ENCODE assay signal across 8 cellular contexts in the genomic region with DNA sequence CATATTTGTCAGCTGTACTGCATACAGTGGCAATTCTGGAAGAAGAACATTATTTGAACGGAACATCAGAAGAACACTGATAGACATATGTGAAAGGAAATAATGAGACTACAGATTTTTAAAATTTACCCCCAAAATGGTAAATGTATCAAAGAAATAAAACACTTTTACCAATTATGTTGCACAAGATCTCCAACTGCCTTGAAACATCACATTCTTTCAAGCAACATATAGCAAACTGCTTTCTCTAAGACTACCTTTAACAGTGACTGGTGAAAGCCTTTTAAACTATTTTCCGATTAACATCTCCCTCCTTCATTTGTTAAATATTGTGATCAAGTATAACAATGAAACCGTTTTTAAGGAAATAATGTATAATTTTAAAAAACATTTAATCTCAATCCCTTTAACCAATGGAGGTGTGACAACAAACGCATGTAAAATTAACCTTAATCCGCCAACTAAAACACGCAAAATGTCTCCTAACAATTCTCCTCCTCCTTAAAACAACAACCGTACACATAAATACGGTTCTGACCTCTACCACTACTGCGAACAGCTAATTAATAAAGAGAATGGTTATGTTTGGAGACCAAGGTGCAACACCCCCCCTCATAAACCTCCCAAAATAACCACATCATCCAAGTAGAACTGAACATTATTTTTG. TPM values are rescaled to one million over a fixed set of nuclear protein-coding genes. Genes with fewer than 3 reads are reported as not detected.
DNase-seq lines count a peak whose midpoint lies in the region; ATAC-seq, FAIRE-seq and TF ChIP-seq lines count a peak whose summit lies in the region.

No MANE protein-coding gene starts in this region.

- no peak for TF ChIP-seq CTCF in AG09309 (IDR thresholded peaks at IDR 0.05; ENCODE audit: control insufficient read depth, insufficient read depth, low read depth, low read length, missing control alignments)
- no peak for TF ChIP-seq CTCF in KMS-11 (conservative IDR thresholded peaks at IDR 0.05; ENCODE audit: low read depth, low read length)
- no peak for TF ChIP-seq CTCF in chondrocyte (IDR thresholded peaks at IDR 0.05)

- ATAC-seq in HG03378 (IDR thresholded peaks at IDR 0.05; ENCODE audit: unreplicated experiment) = no peak

- no peaks in the 10 kb centered on the region for H3K9me3 Mint-ChIP-seq in chondrocyte (ENCODE audit: low read depth)

- H3K9me3 ChIP-seq in muscle layer of colon (ENCODE audit: low read length) = no peaks in the 10 kb centered on the region

- H3K27me3 ChIP-seq in KMS-11 (ENCODE audit: insufficient read depth, low read depth) = no peaks in the 10 kb centered on the region
- H3K27me3 ChIP-seq in muscle layer of colon (ENCODE audit: control insufficient read depth in 1 of 2, insufficient read depth in 2 of 2, low read length in 2 of 2) = no peaks in the 10 kb centered on the region

- H3K36me3 Mint-ChIP-seq in chondrocyte (ENCODE audit: low read depth) = no peaks in the 10 kb centered on the region

- peaks cover 44% of the 10 kb centered on the region for H3K4me1 Mint-ChIP-seq in chondrocyte (ENCODE audit: low read depth)

- peak overlapping the region; percentile 93 for H3K4me3 Mint-ChIP-seq in chondrocyte (ENCODE audit: unreplicated experiment)

- H3K4me2 ChIP-seq in KMS-11 = peak overlapping the region; percentile 64

- H3K79me2 ChIP-seq in KMS-11 (ENCODE audit: insufficient read depth, low read depth) = peaks cover 61% of the 10 kb centered on the region

- no peaks in the 10 kb centered on the region for H3K27me3 Mint-ChIP-seq in chondrocyte (ENCODE audit: low read depth)

- H2AFZ ChIP-seq in KMS-11 (ENCODE audit: low read depth) = no peak overlapping the region

- H3K4me3 ChIP-seq in AG09309 (ENCODE audit: control insufficient read depth, low read depth, low read length) (peak overlapping the region; percentile 89), KMS-11 (IDR thresholded peaks at IDR 0.05; ENCODE audit: insufficient read depth, low read depth, low read length) (peak overlapping the region; percentile 55), muscle layer of colon (ENCODE audit: low read depth in 1 of 2, low read length in 2 of 2) (peak overlapping the region; percentile 83 to 92)

- H3K27ac ChIP-seq in KMS-11 = peak overlapping the region; percentile 96
- peak overlapping the region; percentile 96 for H3K27ac ChIP-seq in muscle layer of colon (ENCODE audit: low read depth, low read length)

- DNase-seq in AG09309 (ENCODE audit: low read depth) (no peak), chondrocyte (ENCODE audit: low spot score) (no peak), DMS153 (lab: John Stamatoyannopoulos, UW) (no peak), NCI-H187 treated with DMSO at 0.1 percent for 48 hours (lab: John Stamatoyannopoulos, UW) (no peak), HTR-8/SVneo (ENCODE audit: insufficient read length, low spot score) (no peak)

- peak overlapping the region; percentile 89 for H3K9ac ChIP-seq in KMS-11
- H3K9ac ChIP-seq in muscle layer of colon (ENCODE audit: low read length) = peak overlapping the region; percentile 96

- H3K4me1 ChIP-seq in KMS-11 (ENCODE audit: low read depth, poor library complexity, severe bottlenecking) = peaks cover 29% of the 10 kb centered on the region
- H3K4me1 ChIP-seq in muscle layer of colon (ENCODE audit: insufficient read depth, low read length) = peaks cover 16% of the 10 kb centered on the region

- H3K36me3 ChIP-seq in KMS-11 (ENCODE audit: insufficient read depth) (no peaks in the 10 kb centered on the region), muscle layer of colon (ENCODE audit: insufficient read depth, low read length) (no peaks in the 10 kb centered on the region)

- H3K27ac Mint-ChIP-seq in chondrocyte (ENCODE audit: unreplicated experiment) = peak overlapping the region; percentile 98

- no peak for FAIRE-seq in HTR-8/SVneo (lab: Jason Lieb, UNC)

- H4K20me1 ChIP-seq in KMS-11 (ENCODE audit: insufficient read depth) = peaks cover 24% of the 10 kb centered on the region; the same call in 1 of the 2 replicates

RNA-seq across cellular contexts. Expression of gene FBXO11, which starts 2.4 kb away (rescaled TPM):
- 57.9 to 58.7 TPM (median 58.1 TPM) in 3 replicates for total RNA-seq in chondrocyte
